In genomic region chr16:11721781-11722467, GRCh38 we compare ENCODE assay signal across 1 cellular context.
TF ChIP-seq lines count a peak whose summit lies in the region.

No MANE protein-coding gene starts in this region.

TF ChIP-seq in GM12878, 131 proteins besides CTCF, POLR2A, EP300 and RAD21:
- no peak for TF ChIP-seq STAT3 (IDR thresholded peaks at IDR 0.05; ENCODE audit: low read depth, low read length)
- TF ChIP-seq BMI1 (IDR thresholded peaks at IDR 0.05; ENCODE audit: borderline replicate concordance) = no peak
- TF ChIP-seq KAT2A (conservative IDR thresholded peaks at IDR 0.05; ENCODE audit: control insufficient read depth, low read depth, low read length) = no peak
- no peak for TF ChIP-seq ZNF592 (IDR thresholded peaks at IDR 0.05)
- no peak for TF ChIP-seq RCOR1 (conservative IDR thresholded peaks at IDR 0.05; ENCODE audit: low read depth, low read length)
- TF ChIP-seq MTA3 (IDR thresholded peaks at IDR 0.05; ENCODE audit: borderline replicate concordance, low read length) = no peak
- no peak for TF ChIP-seq RUNX3 (IDR thresholded peaks at IDR 0.05; ENCODE audit: low read length)
- no peak for TF ChIP-seq NFYA (IDR thresholded peaks at IDR 0.05; ENCODE audit: borderline replicate concordance, low read depth, low read length)
- TF ChIP-seq SREBF2 (IDR thresholded peaks at IDR 0.05; ENCODE audit: low read length) = no peak
- no peak for TF ChIP-seq YY1 (IDR thresholded peaks at IDR 0.05; ENCODE audit: low read depth, low read length)
- TF ChIP-seq JUND (IDR thresholded peaks at IDR 0.05; ENCODE audit: low read depth, low read length) = no peak
- no peak for TF ChIP-seq SIN3A (IDR thresholded peaks at IDR 0.05; ENCODE audit: low read depth, low read length)
- TF ChIP-seq EED (IDR thresholded peaks at IDR 0.05; ENCODE audit: low read depth) = no peak
- no peak for TF ChIP-seq SRF (IDR thresholded peaks at IDR 0.05; ENCODE audit: low read depth in 2 of 2, low read length in 2 of 2)
- no peak for TF ChIP-seq BCLAF1 (IDR thresholded peaks at IDR 0.05)
- no peak for TF ChIP-seq IRF5 (IDR thresholded peaks at IDR 0.05; ENCODE audit: borderline replicate concordance)
- TF ChIP-seq, protein P1, sequence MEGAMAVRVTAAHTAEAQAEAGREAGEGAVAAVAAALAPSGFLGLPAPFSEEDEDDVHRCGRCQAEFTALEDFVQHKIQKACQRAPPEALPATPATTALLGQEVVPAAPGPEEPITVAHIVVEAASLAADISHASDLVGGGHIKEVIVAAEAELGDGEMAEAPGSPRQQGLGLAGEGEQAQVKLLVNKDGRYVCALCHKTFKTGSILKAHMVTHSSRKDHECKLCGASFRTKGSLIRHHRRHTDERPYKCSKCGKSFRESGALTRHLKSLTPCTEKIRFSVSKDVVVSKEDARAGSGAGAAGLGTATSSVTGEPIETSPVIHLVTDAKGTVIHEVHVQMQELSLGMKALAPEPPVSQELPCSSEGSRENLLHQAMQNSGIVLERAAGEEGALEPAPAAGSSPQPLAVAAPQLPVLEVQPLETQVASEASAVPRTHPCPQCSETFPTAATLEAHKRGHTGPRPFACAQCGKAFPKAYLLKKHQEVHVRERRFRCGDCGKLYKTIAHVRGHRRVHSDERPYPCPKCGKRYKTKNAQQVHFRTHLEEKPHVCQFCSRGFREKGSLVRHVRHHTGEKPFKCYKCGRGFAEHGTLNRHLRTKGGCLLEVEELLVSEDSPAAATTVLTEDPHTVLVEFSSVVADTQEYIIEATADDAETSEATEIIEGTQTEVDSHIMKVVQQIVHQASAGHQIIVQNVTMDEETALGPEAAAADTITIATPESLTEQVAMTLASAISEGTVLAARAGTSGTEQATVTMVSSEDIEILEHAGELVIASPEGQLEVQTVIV (IDR thresholded peaks at IDR 0.05; ENCODE audit: borderline replicate concordance, partially characterized antibody) = no peak
- no peak for TF ChIP-seq ZNF384 (IDR thresholded peaks at IDR 0.05; ENCODE audit: borderline replicate concordance, low read depth, low read length)
- no peak for TF ChIP-seq SMAD5 (IDR thresholded peaks at IDR 0.05; ENCODE audit: low read depth)
